Comparison of ENCODE assay signal across 8 cellular contexts in the genomic region with DNA sequence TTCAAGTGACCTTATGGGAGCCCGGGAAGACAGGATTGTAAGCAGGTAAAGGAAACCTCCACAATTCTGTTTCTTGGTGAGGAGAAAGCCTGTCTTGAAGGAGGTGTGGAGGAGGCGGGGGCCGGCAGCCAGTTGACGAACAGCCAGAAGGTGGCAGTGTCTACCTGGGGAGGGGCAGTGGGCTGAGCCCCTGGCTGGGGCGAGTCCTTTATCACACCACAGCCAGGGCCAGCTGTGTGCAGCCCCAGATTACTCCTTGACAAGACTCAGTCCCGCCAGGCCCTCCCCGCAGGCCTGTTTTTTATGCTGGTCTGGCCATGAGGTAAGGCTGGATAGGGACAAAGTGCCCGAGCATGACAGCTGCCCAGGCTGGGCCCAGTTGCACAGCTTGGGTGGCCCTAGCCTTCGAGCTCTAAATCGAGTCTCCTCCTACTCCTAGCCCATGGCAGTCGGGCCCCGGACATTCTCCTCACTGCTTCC. TPM values are rescaled to one million over a fixed set of nuclear protein-coding genes. Genes with fewer than 3 reads are reported as not detected.
A peak's percentile ranks its signal among the peaks of the same experiment; 100 is the strongest.
DNase-seq lines count a peak whose midpoint lies in the region; ATAC-seq and TF ChIP-seq lines count a peak whose summit lies in the region.

No MANE protein-coding gene starts in this region.

- no peaks in the 10 kb centered on the region for H3K27me3 ChIP-seq in vagina

- peak; percentile 6 for DNase-seq in GF-D8 (lab: John Stamatoyannopoulos, UW)
- DNase-seq in OCI-LY7 (ENCODE audit: low spot score) = peak; percentile 79
- peak; percentile 67 for DNase-seq in activated T-cell treated with anti-CD3 and anti-CD28 coated beads for 48 hours (ENCODE audit: low read depth)
- DNase-seq in fibroblast of pulmonary artery (ENCODE audit: low read depth) = peak; percentile 47
- DNase-seq in omental fat pad (ENCODE audit: low spot score) = no peak
- DNase-seq in vagina (ENCODE audit: extremely low spot score in 2 of 2) = no peak

- no peaks in the 10 kb centered on the region for H3K36me3 ChIP-seq in OCI-LY7 (ENCODE audit: insufficient read depth, low read length)
- H3K36me3 ChIP-seq in vagina = no peaks in the 10 kb centered on the region

- no peak overlapping the region for H3K4me2 ChIP-seq in OCI-LY7 (ENCODE audit: low read length)

- no peaks in the 10 kb centered on the region for H4K20me1 ChIP-seq in OCI-LY7 (ENCODE audit: insufficient read depth, low read length)

- H3K9me3 ChIP-seq in OCI-LY7 (ENCODE audit: low read length) (no peaks in the 10 kb centered on the region), vagina (no peaks in the 10 kb centered on the region)

- intact Hi-C loops in OCI-LY7 (cut with micrococcal nuclease; ENCODE audit: unreplicated experiment) = loop anchor here (1.0 to 5.0 kb wide), 3 partner anchors 76 to 144 kb away; a partner anchor contains a TSS
- intact Hi-C loops in vagina (cut with DNase I) = no loop called here

- H3K9me2 ChIP-seq in OCI-LY7 (ENCODE audit: insufficient read depth, low read length) = no peaks in the 10 kb centered on the region

- H3K4me1 ChIP-seq in OCI-LY7 (ENCODE audit: insufficient read depth, low read length, poor library complexity, severe bottlenecking) = peaks cover 6% of the 10 kb centered on the region
- H3K4me1 ChIP-seq in vagina = no peaks in the 10 kb centered on the region

- POLR2A ChIA-PET in OCI-LY7 (lab: Charles Lee) = interaction anchor here (0.6 to 0.7 kb wide), 3 partner anchors 38 to 176 kb away, joined by 3 to 4 read pairs (median 4); no protein-coding TSS in a partner anchor

- TF ChIP-seq CTCF in OCI-LY7 (conservative IDR thresholded peaks at IDR 0.05; ENCODE audit: low read length) = peak; percentile 97
- TF ChIP-seq CTCF in fibroblast of pulmonary artery (IDR thresholded peaks at IDR 0.05; ENCODE audit: low read length, missing control alignments) = peak; percentile 47
- TF ChIP-seq CTCF in omental fat pad (IDR thresholded peaks at IDR 0.05) = no peak
- TF ChIP-seq CTCF in vagina (IDR thresholded peaks at IDR 0.05) = peak in 2 of 3 experiments; percentile 20 to 43

- peak overlapping the region; percentile 17; the same call in 1 of the 2 replicates for H2AFZ ChIP-seq in OCI-LY7 (ENCODE audit: low read length)

- no peak overlapping the region for H3K27ac ChIP-seq in OCI-LY7 (ENCODE audit: low read depth, low read length, poor library complexity, severe bottlenecking)
- no peak overlapping the region for H3K27ac ChIP-seq in vagina

- ATAC-seq in HG03432 (IDR thresholded peaks at IDR 0.05; ENCODE audit: unreplicated experiment) = peak; percentile 67
- ATAC-seq in omental fat pad (ENCODE audit: low FRiP score) = peak; percentile 39
- ATAC-seq in GM19328 (IDR thresholded peaks at IDR 0.05; ENCODE audit: unreplicated experiment) = no peak

- CTCF ChIA-PET in OCI-LY7 (lab: Charles Lee; ENCODE audit: unreplicated experiment) = interaction anchor here (0.6 kb wide), 1 partner anchor 155 kb away, joined by 3 read pairs; no protein-coding TSS in a partner anchor

- H3K4me3 ChIP-seq in OCI-LY7 (ENCODE audit: low read depth, low read length, poor library complexity, severe bottlenecking) (no peak overlapping the region), fibroblast of pulmonary artery (replicated peaks; ENCODE audit: low read depth, low read length) (no peak overlapping the region), vagina (no peak overlapping the region)

- no peaks in the 10 kb centered on the region for H3K79me2 ChIP-seq in OCI-LY7 (ENCODE audit: insufficient read depth, low read depth, low read length)

- TF ChIP-seq POLR2A in vagina (IDR thresholded peaks at IDR 0.05) = no peak

- no TSS peak for BruUV-seq in OCI-LY7 (replicated peaks; lab: Mats Ljungman, UMichigan)

RNA-seq across cellular contexts. Expression of a gene that starts 40.9 kb away (rescaled TPM):
- total RNA-seq in OCI-LY7 (2014; rRNA removed; shearing (Covaris generic)) = 204 and 220 TPM in 2 replicates
- 216 and 224 TPM in 2 replicates for total RNA-seq in OCI-LY7 (2022)
- total RNA-seq in omental fat pad = 10 to 100 TPM; 24.9 to 43.7 (median 35.2) TPM
- total RNA-seq in vagina = 39.3 TPM

RNA-seq across cellular contexts. Expression of a gene that starts 57.9 kb away (rescaled TPM):
- 21.9 and 44.1 TPM in 2 replicates for total RNA-seq in OCI-LY7 (2014; rRNA removed; shearing (Covaris generic))
- total RNA-seq in OCI-LY7 (2022) (34.9 and 38.2 TPM in 2 replicates), omental fat pad (10 to 100 TPM in 3 of 4 donors, 1 to 10 TPM in 1; 9.3 to 24.4 (median 17.6) TPM), vagina (205 TPM)

Comparison
In these comparisons a context has a peak if more than half of its experiments do, and no peak if none do; other contexts are left out.
1. DNase-seq: peak in GF-D8 (single experiment), OCI-LY7 (single experiment), activated T-cell treated with anti-CD3 and anti-CD28 coated beads for 48 hours (single experiment) and fibroblast of pulmonary artery (single experiment); none in omental fat pad (single experiment) and vagina (0 of 2).
2. CTCF ChIP-seq: peak in OCI-LY7 (single experiment), fibroblast of pulmonary artery (single experiment) and vagina (2 of 3); none in omental fat pad (0 of 3).